24 cellular contexts compared by ENCODE assay signal in the genomic region with DNA sequence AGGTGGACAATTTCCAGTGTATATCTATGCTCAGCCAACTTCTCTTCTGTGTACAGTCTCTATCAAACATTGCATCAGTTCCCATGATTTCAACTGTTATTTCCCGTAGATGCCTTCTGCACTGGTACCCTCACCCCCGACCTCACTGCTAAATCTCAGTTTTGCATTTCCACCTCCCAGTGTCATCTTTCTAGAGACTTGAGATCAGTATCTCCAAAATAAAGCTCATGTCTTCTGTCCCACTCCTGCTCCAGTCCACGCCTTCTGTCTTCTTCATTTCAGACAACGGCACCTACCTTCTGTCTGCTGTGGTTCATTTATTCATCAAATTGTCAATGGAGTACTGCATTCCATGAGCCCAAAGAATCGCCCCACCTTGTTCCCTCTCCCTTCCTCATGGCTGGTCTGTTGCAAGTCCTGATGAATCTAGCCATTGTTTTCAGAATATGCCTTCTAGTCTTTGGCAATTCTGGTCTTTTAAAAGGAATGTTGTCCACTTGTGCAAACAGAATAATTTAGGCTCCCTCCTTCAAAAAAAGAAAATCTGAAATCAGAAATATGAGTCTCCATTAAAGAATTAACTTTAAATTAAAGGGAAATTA. TPM values are rescaled to one million over a fixed set of nuclear protein-coding genes. Genes with fewer than 3 reads are reported as not detected.
DNase-seq lines count a peak whose midpoint lies in the region; ATAC-seq and TF ChIP-seq lines count a peak whose summit lies in the region.
"Had no signal": no experiment of that assay in that cellular context is flagged by ENCODE, and none has a peak within 500 bp of the region (broad histone marks: within the 10 kb centered on the region; RNA-seq: fewer than 3 reads in every experiment).

No MANE protein-coding gene starts in this region.

- CTCF ChIA-PET in Calu3 (lab: Charles Lee), result interaction anchor here (1.3 to 1.4 kb wide), 2 partner anchors 16 to 45 kb away, joined by 4 read pairs; no protein-coding TSS in a partner anchor

- no peaks in the 10 kb centered on the region for H4K20me1 ChIP-seq in Karpas-422 (ENCODE audit: insufficient read depth, low read depth, low read length)

- H3K9ac ChIP-seq in Karpas-422 (ENCODE audit: low read length), result no peak overlapping the region
- H3K9ac ChIP-seq: SK-N-SH had no signal

- no peak overlapping the region for H3K4me3 ChIP-seq in breast epithelium
- no peak overlapping the region for H3K4me3 ChIP-seq in Karpas-422 (ENCODE audit: low read length)
- H3K4me3 ChIP-seq: GM23338, K562 had no signal

- H3K27ac Mint-ChIP-seq in Calu3 (ENCODE audit: unreplicated experiment) (peak overlapping the region; percentile 60), neural crest cell (ENCODE audit: unreplicated experiment) (peak overlapping the region; percentile 4)
- H3K27ac Mint-ChIP-seq: CD14-positive monocyte; CD8-positive, alpha-beta memory T cell; GM23338; H9 had no signal

- H3K4me1 ChIP-seq in breast epithelium (peaks cover 0 to 6% of the 10 kb centered on the region in 2 donors), Karpas-422 (ENCODE audit: low read length) (no peaks in the 10 kb centered on the region)
- H3K4me1 ChIP-seq: BE2C had no signal

- H3K27me3 ChIP-seq in breast epithelium (no peaks in the 10 kb centered on the region), Karpas-422 (ENCODE audit: low read length) (0 out of 2 replicates have a peak, but pooled peaks cover 3% of the 10 kb centered on the region)
- H3K27me3 ChIP-seq: BE2C had no signal

- H3K4me1 Mint-ChIP-seq in Calu3 (ENCODE audit: low read depth, unreplicated experiment), result peaks cover 60% of the 10 kb centered on the region
- H3K4me1 Mint-ChIP-seq in neural crest cell, result peaks cover 12% of the 10 kb centered on the region
- H3K4me1 Mint-ChIP-seq: CD14-positive monocyte; CD8-positive, alpha-beta memory T cell; GM23338 had no signal

- H3K27me3 Mint-ChIP-seq in Calu3 (ENCODE audit: unreplicated experiment) (no peaks in the 10 kb centered on the region), neural crest cell (ENCODE audit: low read depth) (no peaks in the 10 kb centered on the region)

- peaks cover 9% of the 10 kb centered on the region for H3K36me3 Mint-ChIP-seq in Calu3 (ENCODE audit: insufficient read depth, unreplicated experiment)
- H3K36me3 Mint-ChIP-seq in neural crest cell (ENCODE audit: low read depth), result no peaks in the 10 kb centered on the region
- H3K36me3 Mint-ChIP-seq: CD14-positive monocyte; CD8-positive, alpha-beta memory T cell had no signal

- intact Hi-C loops in Calu3 (cut with micrococcal nuclease; ENCODE audit: unreplicated experiment), result no loop called here
- intact Hi-C loops in breast epithelium (cut with DNase I; ENCODE audit: low total_unique reads), result no loop called here

- no peak overlapping the region for H3K4me2 ChIP-seq in Karpas-422 (ENCODE audit: low read depth, low read length, poor library complexity, severe bottlenecking)
- H3K4me2 ChIP-seq: GM23338, SK-N-SH had no signal

- H3K4me3 Mint-ChIP-seq in Calu3 (ENCODE audit: low read depth, unreplicated experiment), result no peak overlapping the region
- H3K4me3 Mint-ChIP-seq in neural crest cell, result no peak overlapping the region
- H3K4me3 Mint-ChIP-seq: CD8-positive, alpha-beta memory T cell; GM23338; H9 had no signal

- H3K9me3 ChIP-seq in breast epithelium (no peaks in the 10 kb centered on the region), Karpas-422 (ENCODE audit: low read length) (no peaks in the 10 kb centered on the region)
- H3K9me3 ChIP-seq: BE2C, SK-N-SH had no signal

- ATAC-seq in GM21717 (IDR thresholded peaks at IDR 0.05; ENCODE audit: unreplicated experiment), result no peak
- ATAC-seq: GM23338, K562, Panc1 had no signal

- no peaks in the 10 kb centered on the region for H3K36me3 ChIP-seq in breast epithelium
- H3K36me3 ChIP-seq in Karpas-422 (ENCODE audit: insufficient read depth, low read length), result no peaks in the 10 kb centered on the region
- H3K36me3 ChIP-seq: BE2C had no signal

- in situ Hi-C loops in SK-MEL-5 (cut with HindIII; ENCODE audit: low pct_unique_long_range_greater_than_20kb, low sequenced_read_pairs), result no loop called here

- TF ChIP-seq CTCF in Calu3 (IDR thresholded peaks at IDR 0.05; ENCODE audit: unreplicated experiment) (no peak), breast epithelium (IDR thresholded peaks at IDR 0.05) (no peak), neural crest cell (conservative IDR thresholded peaks at IDR 0.05) (no peak)

- TF ChIP-seq POLR2A in breast epithelium (IDR thresholded peaks at IDR 0.05), result no peak

- H3K79me2 ChIP-seq in Karpas-422 (ENCODE audit: low read length), result no peaks in the 10 kb centered on the region

- H2AFZ ChIP-seq in Karpas-422 (ENCODE audit: low read length), result no peak overlapping the region
- H2AFZ ChIP-seq: GM23338 had no signal

- no peaks in the 10 kb centered on the region for H3K9me3 Mint-ChIP-seq in Calu3 (ENCODE audit: low read depth, unreplicated experiment)
- peaks cover 3% of the 10 kb centered on the region for H3K9me3 Mint-ChIP-seq in neural crest cell
- H3K9me3 Mint-ChIP-seq: GM23338, H9 had no signal

- BruUV-seq in Calu3 (replicated peaks; lab: Mats Ljungman, UMichigan), result no TSS peak

- no peaks in the 10 kb centered on the region for H3K9me2 ChIP-seq in Karpas-422 (replicated peaks; ENCODE audit: insufficient read depth, low read length)
- H3K9me2 ChIP-seq: SK-N-SH had no signal

- H3K27ac ChIP-seq in breast epithelium (peak overlapping the region; percentile 74 to 81), Karpas-422 (ENCODE audit: low read length) (no peak overlapping the region)

- DNase-seq in Calu3 (peak; percentile 46), SK-MEL-5 (ENCODE audit: low read depth, low spot score) (peak; percentile 83), breast epithelium (ENCODE audit: low spot score in 2 of 2) (peak in 1 of 2 donors; percentile 83), neural crest cell (ENCODE audit: low read depth, low spot score) (no peak), KG1 (lab: John Stamatoyannopoulos, UW) (no peak), ecto neural progenitor cell (ENCODE audit: low spot score) (no peak), Karpas-422 (no peak)
- DNase-seq: 8988T; ACHN; BE2C; CD8-positive, alpha-beta memory T cell; DMS79 treated with DMSO at 0.1 percent for 48 hours; H9; MM.1S; NCI-H1694; NCI-H2029 treated with DMSO at 0.1 percent for 48 hours; NCI-H526 treated with DMSO at 0.1 percent for 48 hours; SHP77 treated with DMSO at 0.1 percent for 48 hours; SK-N-SH had no signal

RNA-seq across cellular contexts. Expression of a gene that starts 23.3 kb away (rescaled TPM):
- total RNA-seq in Calu3 (2022) (142 and 157 TPM in 2 replicates), breast epithelium (10 to 100 TPM in 2 of 3 donors, 1 to 10 TPM in 1; 6.2 to 42.3 (median 22.5) TPM), neural crest cell (2.6 TPM in 2 replicates)
- 45.0 and 50.0 TPM in 2 replicates for total RNA-seq in SK-MEL-5 (2014; rRNA removed; shearing (Covaris generic))
- polyA plus RNA-seq in SK-MEL-5 (2015; cell fraction: cytosol; rRNA removed), result 150 and 206 TPM in 2 replicates
- 289 and 317 TPM in 2 replicates for polyA plus RNA-seq in SK-MEL-5 (2015; cell fraction: nucleus; rRNA removed)
- total RNA-seq in Karpas-422 (2014; rRNA removed; shearing (Covaris generic); ENCODE audit: low replicate concordance), result 0.07 TPM in 1 of 2 replicates, not detected in the other
- polyA plus RNA-seq: CD14-positive monocyte had no signal

Comparison
In these comparisons a context has a peak if more than half of its experiments do, and no peak if none do; other contexts are left out.
1. DNase-seq: peak in Calu3 (single experiment) and SK-MEL-5 (single experiment); none in neural crest cell (single experiment), KG1 (single experiment), ecto neural progenitor cell (single experiment) and Karpas-422 (single experiment).